Comparison of ENCODE assay signal across 19 cellular contexts in the genomic region with DNA sequence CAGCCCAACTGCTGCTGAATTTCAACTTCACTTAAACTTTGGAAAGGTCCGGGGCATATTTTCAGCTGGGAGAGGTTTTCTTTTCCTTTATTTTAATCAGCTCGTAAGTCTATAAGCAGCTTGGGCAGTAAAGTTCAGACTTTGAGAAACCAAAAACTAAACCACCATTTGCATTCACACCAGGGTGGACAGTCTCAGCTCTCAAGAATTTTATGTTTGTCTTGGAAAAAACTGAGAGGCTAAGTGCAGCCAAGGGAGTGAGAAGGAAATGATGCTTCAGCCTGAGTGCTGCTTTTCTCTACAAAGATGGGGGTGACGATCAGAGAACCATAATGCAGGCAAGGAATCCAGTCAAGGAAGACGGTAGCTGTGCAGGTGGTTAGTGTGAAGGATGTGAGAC. TPM values are rescaled to one million over a fixed set of nuclear protein-coding genes. Genes with fewer than 3 reads are reported as not detected.
DNase-seq lines count a peak whose midpoint lies in the region; ATAC-seq and TF ChIP-seq lines count a peak whose summit lies in the region.
"Had no signal": no experiment of that assay in that cellular context is flagged by ENCODE, and none has a peak within 500 bp of the region (broad histone marks: within the 10 kb centered on the region; RNA-seq: fewer than 3 reads in every experiment).

No MANE protein-coding gene starts in this region.

- no peak for TF ChIP-seq CTCF in AG04450 (IDR thresholded peaks at IDR 0.05; ENCODE audit: low read depth, low read length)
- TF ChIP-seq CTCF in GM23338 (conservative IDR thresholded peaks at IDR 0.05; ENCODE audit: low read depth in 2 of 2), result no peak
- no peak for TF ChIP-seq CTCF in choroid plexus epithelial cell (conservative IDR thresholded peaks at IDR 0.05; ENCODE audit: low read depth, low read length)
- no peak for TF ChIP-seq CTCF in osteocyte (IDR thresholded peaks at IDR 0.05)

- ATAC-seq in GM23338, result no peak
- ATAC-seq in GM19397 (IDR thresholded peaks at IDR 0.05; ENCODE audit: unreplicated experiment), result no peak
- ATAC-seq in activated naive CD8-positive, alpha-beta T cell treated with anti-CD3 and anti-CD28 coated beads, Interleukin-2, amount 50 U/mL, for 24 hours, result no peak

- no peaks in the 10 kb centered on the region for H3K9me2 ChIP-seq in GM23338 (ENCODE audit: insufficient read depth)

- H3K4me1 Mint-ChIP-seq in GM23338 (peaks cover 7% of the 10 kb centered on the region; the same call in 2 of the 3 replicates), osteocyte (ENCODE audit: unreplicated experiment) (peaks cover 58% of the 10 kb centered on the region)
- peaks cover 17% of the 10 kb centered on the region for H3K4me1 Mint-ChIP-seq in activated naive CD8-positive, alpha-beta T cell treated with anti-CD3 and anti-CD28 coated beads, Interleukin-2, amount 50 U/mL, for 24 hours
- H3K4me1 Mint-ChIP-seq: CD8-positive, alpha-beta memory T cell; endodermal cell had no signal

- CTCF ChIA-PET in AG04450 (lab: Charles Lee), result interaction anchor here (0.6 to 6.1 kb wide), 11 partner anchors 72 to 258 kb away, joined by 3 to 37 read pairs (median 3); no protein-coding TSS in a partner anchor

- peaks cover 3% of the 10 kb centered on the region; the same call in 1 of the 3 replicates for H3K9me3 Mint-ChIP-seq in GM23338
- peaks cover 8% of the 10 kb centered on the region for H3K9me3 Mint-ChIP-seq in osteocyte (ENCODE audit: unreplicated experiment)
- H3K9me3 Mint-ChIP-seq in activated naive CD8-positive, alpha-beta T cell treated with anti-CD3 and anti-CD28 coated beads, Interleukin-2, amount 50 U/mL, for 24 hours, result no peaks in the 10 kb centered on the region
- H3K9me3 Mint-ChIP-seq: CD8-positive, alpha-beta memory T cell; endodermal cell; T-helper 1 cell treated with Interleukin-12 subunit alpha and Interleukin-12 subunit beta and Interleukin-4 antibody, amounts not matched to agents 30 μg/mL and 1 μg/mL, for 36 hours had no signal

- no peak overlapping the region for H3K4me2 ChIP-seq in GM23338

- no peak overlapping the region for H3K4me3 Mint-ChIP-seq in GM23338
- no peak overlapping the region for H3K4me3 Mint-ChIP-seq in osteocyte (ENCODE audit: unreplicated experiment)
- H3K4me3 Mint-ChIP-seq in activated naive CD8-positive, alpha-beta T cell treated with anti-CD3 and anti-CD28 coated beads, Interleukin-2, amount 50 U/mL, for 24 hours, result no peak overlapping the region
- H3K4me3 Mint-ChIP-seq: CD8-positive, alpha-beta memory T cell; endodermal cell; T-helper 1 cell treated with Interleukin-12 subunit alpha and Interleukin-12 subunit beta and Interleukin-4 antibody, amounts not matched to agents 30 μg/mL and 1 μg/mL, for 36 hours had no signal

- H3K27me3 Mint-ChIP-seq in GM23338 (ENCODE audit: insufficient read depth, low read depth, poor library complexity), result peaks cover 5% of the 10 kb centered on the region
- no peaks in the 10 kb centered on the region for H3K27me3 Mint-ChIP-seq in osteocyte (ENCODE audit: unreplicated experiment)
- H3K27me3 Mint-ChIP-seq in activated naive CD8-positive, alpha-beta T cell treated with anti-CD3 and anti-CD28 coated beads, Interleukin-2, amount 50 U/mL, for 24 hours, result peaks cover 5% of the 10 kb centered on the region

- no peaks in the 10 kb centered on the region for H3K36me3 ChIP-seq in GM23338 (ENCODE audit: insufficient read depth)
- H3K36me3 ChIP-seq: colonic mucosa, neutrophil had no signal

- H3K27ac Mint-ChIP-seq in GM23338, result no peak overlapping the region
- H3K27ac Mint-ChIP-seq in osteocyte (ENCODE audit: unreplicated experiment), result peak overlapping the region; percentile 72
- no peak overlapping the region for H3K27ac Mint-ChIP-seq in activated naive CD8-positive, alpha-beta T cell treated with anti-CD3 and anti-CD28 coated beads, Interleukin-2, amount 50 U/mL, for 24 hours
- H3K27ac Mint-ChIP-seq: CD8-positive, alpha-beta memory T cell; endodermal cell; T-helper 1 cell treated with Interleukin-12 subunit alpha and Interleukin-12 subunit beta and Interleukin-4 antibody, amounts not matched to agents 30 μg/mL and 1 μg/mL, for 36 hours had no signal

- H3K4me3 ChIP-seq in AG04450 (ENCODE audit: low read depth, low read length) (no peak overlapping the region), GM23338 (no peak overlapping the region), choroid plexus epithelial cell (ENCODE audit: low read depth, low read length) (no peak overlapping the region)
- H3K4me3 ChIP-seq: colonic mucosa, lung, testis had no signal

- H3K36me3 Mint-ChIP-seq in GM23338 (ENCODE audit: low read depth), result no peaks in the 10 kb centered on the region
- H3K36me3 Mint-ChIP-seq in osteocyte (ENCODE audit: unreplicated experiment), result no peaks in the 10 kb centered on the region
- no peaks in the 10 kb centered on the region for H3K36me3 Mint-ChIP-seq in activated naive CD8-positive, alpha-beta T cell treated with anti-CD3 and anti-CD28 coated beads, Interleukin-2, amount 50 U/mL, for 24 hours (ENCODE audit: low read depth)
- H3K36me3 Mint-ChIP-seq: CD8-positive, alpha-beta memory T cell had no signal

- no peaks in the 10 kb centered on the region for H3K79me2 ChIP-seq in GM23338 (replicated peaks; ENCODE audit: insufficient read depth)

- H3F3A ChIP-seq in GM23338 (replicated peaks; ENCODE audit: low read depth), result no peaks in the 10 kb centered on the region

- H2AFZ ChIP-seq in GM23338, result 0 out of 2 replicates have a peak overlapping the region, but pooled peaks have one; percentile 38

- H3K27ac ChIP-seq in AG04450 (ENCODE audit: low read depth, low read length), result peak overlapping the region; percentile 76
- no peak overlapping the region for H3K27ac ChIP-seq in GM23338 (ENCODE audit: low read depth)
- H3K27ac ChIP-seq: colonic mucosa, neutrophil, testis had no signal

- POLR2A ChIA-PET in AG04450 (lab: Yijun Ruan, JAX), result interaction anchor here (0.5 to 0.7 kb wide), 2 partner anchors 117 to 240 kb away, joined by 3 to 4 read pairs; no protein-coding TSS in a partner anchor

- H3K27me3 ChIP-seq in AG04450 (ENCODE audit: control insufficient read depth, insufficient read depth, low read length) (no peaks in the 10 kb centered on the region), GM23338 (ENCODE audit: insufficient read depth) (no peaks in the 10 kb centered on the region)
- H3K27me3 ChIP-seq: colonic mucosa, testis had no signal

- DNase-seq in AG04450 (ENCODE audit: low read depth, low spot score) (no peak), GM23338 (ENCODE audit: low spot score) (no peak), choroid plexus epithelial cell (ENCODE audit: low read depth) (peak; percentile 81), osteocyte (ENCODE audit: extremely low spot score, unreplicated experiment) (no peak), NOMO-1 treated with dmso at 0.1 percent for 144 hours (lab: John Stamatoyannopoulos, UW; ENCODE audit: unreplicated experiment) (no peak)
- no peak for DNase-seq in stimulated activated CD4-positive, alpha-beta T cell treated with anti-CD3 and anti-CD28 coated beads, Interleukin-4, amount 100 ng/mL, for 4 hours
- no peak for DNase-seq in activated naive CD8-positive, alpha-beta T cell treated with anti-CD3 and anti-CD28 coated beads, Interleukin-2, amount 50 U/mL, for 24 hours
- DNase-seq: activated CD4-positive, alpha-beta T cell treated with anti-CD3 and anti-CD28 coated beads, Interleukin-2, amount 50 U/mL, for 1 hour; activated gamma-delta T cell treated with Interleukin-2 at 50 U/mL for 16 hours; CD8-positive, alpha-beta memory T cell; colonic mucosa; endodermal cell; NCI-H1694; SIG-M5; testis had no signal

- no peaks in the 10 kb centered on the region for H3K4me1 ChIP-seq in GM23338 (ENCODE audit: insufficient read depth)
- H3K4me1 ChIP-seq: colonic mucosa, testis had no signal

- H4K20me1 ChIP-seq in GM23338 (replicated peaks; ENCODE audit: insufficient read depth), result no peaks in the 10 kb centered on the region

- H3K9me3 ChIP-seq in AG04450 (ENCODE audit: control insufficient read depth, insufficient read depth, low read length), result no peaks in the 10 kb centered on the region
- H3K9me3 ChIP-seq: colonic mucosa, neutrophil, testis had no signal

TF ChIP-seq in GM23338, 12 proteins besides CTCF, POLR2A, EP300 and RAD21 (continues in another document):
- TF ChIP-seq, protein P1, sequence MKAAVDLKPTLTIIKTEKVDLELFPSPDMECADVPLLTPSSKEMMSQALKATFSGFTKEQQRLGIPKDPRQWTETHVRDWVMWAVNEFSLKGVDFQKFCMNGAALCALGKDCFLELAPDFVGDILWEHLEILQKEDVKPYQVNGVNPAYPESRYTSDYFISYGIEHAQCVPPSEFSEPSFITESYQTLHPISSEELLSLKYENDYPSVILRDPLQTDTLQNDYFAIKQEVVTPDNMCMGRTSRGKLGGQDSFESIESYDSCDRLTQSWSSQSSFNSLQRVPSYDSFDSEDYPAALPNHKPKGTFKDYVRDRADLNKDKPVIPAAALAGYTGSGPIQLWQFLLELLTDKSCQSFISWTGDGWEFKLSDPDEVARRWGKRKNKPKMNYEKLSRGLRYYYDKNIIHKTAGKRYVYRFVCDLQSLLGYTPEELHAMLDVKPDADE (IDR thresholded peaks at IDR 0.05), result no peak

RNA-seq across cellular contexts. Expression of a gene that starts 30.2 kb away (rescaled TPM):
- 176 and 231 TPM in 2 replicates for polyA plus RNA-seq in AG04450 (2011; rRNA removed)
- 125 and 128 TPM in 2 replicates for polyA minus RNA-seq in AG04450 (2011; rRNA and poly(A)+ RNA removed)
- total RNA-seq in GM23338 (2014; rRNA removed; shearing (Covaris generic)), result 55.1 and 62.0 TPM in 2 replicates
- 91.9 and 97.5 TPM in 2 replicates for polyA plus RNA-seq in GM23338 (2016; fragmentation: Nextera tagmentation; extraction: Ambion mirVana)
- 97.6 and 106 TPM in 2 replicates for total RNA-seq in osteocyte

RNA-seq across cellular contexts. Expression of a gene that starts 55.6 kb away (rescaled TPM):
- polyA plus RNA-seq in AG04450 (2011; rRNA removed) (8.4 and 11.0 TPM in 2 replicates), GM23338 (2016; fragmentation: Nextera tagmentation; extraction: Ambion mirVana) (3.2 and 3.8 TPM in 2 replicates)
- 13.0 and 13.4 TPM in 2 replicates for polyA minus RNA-seq in AG04450 (2011; rRNA and poly(A)+ RNA removed)
- 10.5 and 16.9 TPM in 2 replicates for total RNA-seq in GM23338 (2014; rRNA removed; shearing (Covaris generic))
- total RNA-seq in osteocyte, result 17.8 and 20.0 TPM in 2 replicates
